In the genomic region with DNA sequence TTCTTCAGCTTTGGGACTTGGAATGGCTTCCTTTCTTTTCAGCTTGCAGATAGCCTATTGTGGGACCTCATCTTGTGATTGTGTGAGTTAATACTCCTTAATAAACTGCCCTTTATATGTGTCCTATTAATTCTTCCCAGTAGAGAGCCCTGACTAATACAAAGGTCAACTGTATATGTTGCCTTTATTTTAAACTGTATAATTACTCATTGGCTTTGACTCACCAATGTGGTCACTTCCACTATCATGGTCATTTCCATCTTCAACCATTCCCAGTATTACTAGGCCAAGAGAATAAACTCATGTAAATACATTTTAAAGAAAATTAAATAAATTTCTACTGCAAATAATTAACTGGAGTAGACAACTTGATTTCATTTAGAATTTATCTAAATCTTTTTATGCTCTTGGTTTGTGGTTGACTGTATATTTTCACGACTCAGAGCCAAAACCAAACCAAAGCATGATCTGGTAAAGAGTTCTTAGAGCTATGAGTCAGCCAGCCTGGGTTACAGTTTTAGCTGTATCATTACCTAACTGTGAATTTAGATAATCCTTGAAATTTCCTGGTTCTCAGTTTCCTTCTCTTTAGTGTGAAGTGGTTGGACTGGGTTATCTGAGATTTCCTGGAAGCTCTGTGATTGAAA, we compare ENCODE assay signal across 16 cellular contexts.
DNase-seq lines count a peak whose midpoint lies in the region; ATAC-seq and TF ChIP-seq lines count a peak whose summit lies in the region.
"Had no signal": no experiment of that assay in that cellular context is flagged by ENCODE, and none has a peak within 500 bp of the region (broad histone marks: within the 10 kb centered on the region; RNA-seq: fewer than 3 reads in every experiment).

No MANE protein-coding gene starts in this region.

- H3K36me3 ChIP-seq in mesodermal cell (ENCODE audit: control insufficient read depth, insufficient read depth, low read length) = no peaks in the 10 kb centered on the region

- DNase-seq in DMS53 treated with DMSO at 0.1 percent for 48 hours (lab: John Stamatoyannopoulos, UW; ENCODE audit: unreplicated experiment) (peak; percentile 55), OCI-M1 (lab: John Stamatoyannopoulos, UW) (peak; percentile 43), dedifferentiated amniotic fluid mesenchymal stem cell (ENCODE audit: extremely low spot score) (peak; percentile 69), NK-92 (lab: John Stamatoyannopoulos, UW; ENCODE audit: unreplicated experiment) (no peak), NCI-H2029 treated with DMSO at 0.1 percent for 48 hours (lab: John Stamatoyannopoulos, UW) (no peak), amygdala (lab: John Stamatoyannopoulos, UW) (no peak), natural killer cell (no peak)
- DNase-seq: hypothalamus; NCI-H2081; stimulated activated CD4-positive, alpha-beta T cell treated with anti-CD3 and anti-CD28 coated beads, Interleukin-4, amount 100 ng/mL, for 24 hours had no signal

- H3K4me1 Mint-ChIP-seq in natural killer cell = no peaks in the 10 kb centered on the region
- H3K4me1 Mint-ChIP-seq: memory B cell had no signal

- H3K4me1 ChIP-seq in mesodermal cell (ENCODE audit: control insufficient read depth, insufficient read depth, low read length, poor library complexity, severe bottlenecking) = no peaks in the 10 kb centered on the region

- H3K27ac ChIP-seq in mesodermal cell (ENCODE audit: low read depth, low read length, severe bottlenecking) = peak overlapping the region; percentile 43

- no peaks in the 10 kb centered on the region for H3K27me3 Mint-ChIP-seq in natural killer cell (ENCODE audit: low read depth in 2 of 2)
- H3K27me3 Mint-ChIP-seq: dendritic cell treated with granulocyte-macrophage colony-stimulating factor and Interleukin-4, amounts not matched to agents 40 ng/mL and 50 ng/mL, for 4 days; memory B cell; progenitor cell of endocrine pancreas; stimulated activated naive CD8-positive, alpha-beta T cell treated with anti-CD3 and anti-CD28 coated beads, Interleukin-15, Interleukin-2, amounts not matched to agents 100 ng/mL and 50 ng/mL, for 24 hours had no signal

- intact Hi-C loops in natural killer cell (cut with micrococcal nuclease) = no loop called here

- no peak for ATAC-seq in natural killer cell
- ATAC-seq: K562 had no signal

- H3K9me3 Mint-ChIP-seq in natural killer cell = peaks cover 3 to 4% of the 10 kb centered on the region in 2 donors
- H3K9me3 Mint-ChIP-seq: dendritic cell treated with granulocyte-macrophage colony-stimulating factor and Interleukin-4, amounts not matched to agents 40 ng/mL and 50 ng/mL, for 4 days; memory B cell; stimulated activated naive CD8-positive, alpha-beta T cell treated with anti-CD3 and anti-CD28 coated beads, Interleukin-15, Interleukin-2, amounts not matched to agents 100 ng/mL and 50 ng/mL, for 24 hours had no signal

- no peak for TF ChIP-seq CTCF in natural killer cell (IDR thresholded peaks at IDR 0.05)

- H3K4me3 ChIP-seq in mesodermal cell (ENCODE audit: extremely low read depth, insufficient read depth, low read length, poor library complexity, severe bottlenecking) = no peak overlapping the region
- H3K4me3 ChIP-seq: K562 had no signal

- no peaks in the 10 kb centered on the region for H3K9me3 ChIP-seq in mesodermal cell (ENCODE audit: control insufficient read depth, low read length)

- H3K36me3 Mint-ChIP-seq in natural killer cell = no peaks in the 10 kb centered on the region
- H3K36me3 Mint-ChIP-seq: memory B cell had no signal

- no peak overlapping the region for H3K27ac Mint-ChIP-seq in natural killer cell
- H3K27ac Mint-ChIP-seq: dendritic cell treated with granulocyte-macrophage colony-stimulating factor and Interleukin-4, amounts not matched to agents 40 ng/mL and 50 ng/mL, for 4 days; memory B cell; progenitor cell of endocrine pancreas; stimulated activated naive CD8-positive, alpha-beta T cell treated with anti-CD3 and anti-CD28 coated beads, Interleukin-15, Interleukin-2, amounts not matched to agents 100 ng/mL and 50 ng/mL, for 24 hours had no signal

- no peak overlapping the region for H3K4me3 Mint-ChIP-seq in natural killer cell
- H3K4me3 Mint-ChIP-seq: dendritic cell treated with granulocyte-macrophage colony-stimulating factor and Interleukin-4, amounts not matched to agents 40 ng/mL and 50 ng/mL, for 4 days; memory B cell; stimulated activated naive CD8-positive, alpha-beta T cell treated with anti-CD3 and anti-CD28 coated beads, Interleukin-15, Interleukin-2, amounts not matched to agents 100 ng/mL and 50 ng/mL, for 24 hours had no signal

- WGBS in mesodermal cell (ENCODE audit: insufficient coverage in 2 of 2), 2 experiments = 50% methylated on average over 1 of the region's 1 CpG; no CpG with 5 or more reads in 1 of the 2 experiments

Comparison
In these comparisons a context has a peak if more than half of its experiments do, and no peak if none do; other contexts are left out.
1. DNase-seq: peak in DMS53 treated with DMSO at 0.1 percent for 48 hours (single experiment), OCI-M1 (single experiment) and dedifferentiated amniotic fluid mesenchymal stem cell (single experiment); none in NK-92 (single experiment), NCI-H2029 treated with DMSO at 0.1 percent for 48 hours (single experiment), amygdala (0 of 56) and natural killer cell (single experiment).